6 cellular contexts compared by ENCODE assay signal in the genomic region with DNA sequence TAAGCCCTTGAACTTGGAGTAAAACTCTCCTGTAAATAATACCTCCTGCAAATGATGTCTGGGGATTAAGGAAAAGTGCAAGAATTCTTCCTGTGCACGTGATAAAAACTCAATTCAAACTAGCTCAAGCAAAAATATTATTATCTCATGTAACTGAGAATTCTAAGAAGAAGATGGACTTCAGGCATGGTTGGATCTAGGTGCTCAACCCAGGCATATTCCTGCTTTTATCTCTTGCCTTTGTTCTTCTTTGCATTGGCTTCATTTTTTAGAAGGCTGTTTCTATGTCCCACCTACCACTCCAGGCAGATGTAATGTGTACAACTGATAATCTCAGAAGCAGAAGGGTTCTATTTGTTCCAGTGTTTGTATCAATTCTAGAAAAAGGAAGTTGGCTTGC.
"Had no signal": no experiment of that assay in that cellular context is flagged by ENCODE, and none has a peak within 500 bp of the region (broad histone marks: within the 10 kb centered on the region; RNA-seq: fewer than 3 reads in every experiment).

No MANE protein-coding gene starts in this region.

- FAIRE-seq: HTR-8/SVneo had no signal

- H3K27ac ChIP-seq: HL-60, KMS-11 had no signal

- H3K9ac ChIP-seq: KMS-11 had no signal

- H3K4me2 ChIP-seq: KMS-11 had no signal

- DNase-seq: IMR-90, KBM-7, KG1 had no signal
